In genomic region chr10:97538839-97539238, GRCh38 we compare ENCODE assay signal across 14 cellular contexts. TPM values are rescaled to one million over a fixed set of nuclear protein-coding genes. Genes with fewer than 3 reads are reported as not detected.
A peak's percentile ranks its signal among the peaks of the same experiment; 100 is the strongest.
DNase-seq lines count a peak whose midpoint lies in the region; ATAC-seq and TF ChIP-seq lines count a peak whose summit lies in the region.
"Had no signal": no experiment of that assay in that cellular context is flagged by ENCODE, and none has a peak within 500 bp of the region (broad histone marks: within the 10 kb centered on the region; RNA-seq: fewer than 3 reads in every experiment).

No MANE protein-coding gene starts in this region.

- 59 to 75% methylated on average over 4 of the region's 4 CpGs for WGBS in esophagus, 2 donors

- no peak for ATAC-seq in left cardiac atrium
- ATAC-seq in GM21447 (IDR thresholded peaks at IDR 0.05; ENCODE audit: unreplicated experiment) = no peak
- ATAC-seq in lower lobe of right lung = no peak
- ATAC-seq: stimulated activated naive CD8-positive, alpha-beta T cell treated with anti-CD3 and anti-CD28 coated beads, Interleukin-15, Interleukin-2, amounts not matched to agents 100 U/mL and 50 U/mL, for 24 hours had no signal

- peaks cover 59% of the 10 kb centered on the region for H3K4me1 ChIP-seq in left ventricle myocardium inferior
- H3K4me1 ChIP-seq in esophagus (ENCODE audit: control insufficient read depth in 2 of 2, insufficient read depth in 2 of 2, low read length in 1 of 2) = peaks cover 9 to 26% of the 10 kb centered on the region in 2 donors
- peaks cover 33% of the 10 kb centered on the region for H3K4me1 ChIP-seq in SJCRH30
- H3K4me1 ChIP-seq in lower lobe of right lung = peaks cover 40% of the 10 kb centered on the region

- H3K4me3 ChIP-seq in left ventricle myocardium inferior = no peak overlapping the region
- H3K4me3 ChIP-seq in esophagus (ENCODE audit: low read depth in 1 of 2, low read length in 2 of 2) = no peak overlapping the region
- no peak overlapping the region for H3K4me3 ChIP-seq in SJCRH30
- no peak overlapping the region for H3K4me3 ChIP-seq in lower lobe of right lung
- H3K4me3 ChIP-seq: lung had no signal

- H3K27me3 ChIP-seq in left ventricle myocardium inferior (ENCODE audit: low read depth) (no peaks in the 10 kb centered on the region), esophagus (ENCODE audit: control insufficient read depth in 1 of 2, insufficient read depth in 2 of 2, low read length in 2 of 2) (no peaks in the 10 kb centered on the region), SJCRH30 (no peaks in the 10 kb centered on the region), lower lobe of right lung (ENCODE audit: low read depth) (no peaks in the 10 kb centered on the region)

- H3K27ac ChIP-seq in left ventricle myocardium inferior (replicated peaks) (peak overlapping the region; percentile 92), esophagus (ENCODE audit: low read depth in 2 of 2, low read length in 1 of 2) (peak overlapping the region; percentile 69 to 75), SJCRH30 (no peak overlapping the region), lower lobe of right lung (no peak overlapping the region)

- TF ChIP-seq CTCF in left ventricle myocardium inferior (IDR thresholded peaks at IDR 0.05; ENCODE audit: borderline replicate concordance) (no peak), lower lobe of right lung (IDR thresholded peaks at IDR 0.05) (no peak)

- intact Hi-C loops in left ventricle myocardium inferior (cut with micrococcal nuclease) (no loop called here), left cardiac atrium (cut with DNase I) (no loop called here), posterior vena cava (cut with DNase I) (no loop called here), lower lobe of right lung (cut with DNase I) (no loop called here)

- H3K9me3 ChIP-seq in left ventricle myocardium inferior (replicated peaks) = no peaks in the 10 kb centered on the region
- no peaks in the 10 kb centered on the region for H3K9me3 ChIP-seq in esophagus (ENCODE audit: control insufficient read depth in 2 of 2, insufficient read depth in 1 of 2, low read depth in 1 of 2, low read length in 1 of 2)
- H3K9me3 ChIP-seq in SJCRH30 (replicated peaks) = no peaks in the 10 kb centered on the region
- H3K9me3 ChIP-seq in lower lobe of right lung = no peaks in the 10 kb centered on the region

- DNase-seq in left ventricle myocardium inferior (no peak), left cardiac atrium (no peak), posterior vena cava (ENCODE audit: low spot score) (peak; percentile 24), SJCRH30 (no peak), lower lobe of right lung (no peak)
- no peak for DNase-seq in activated CD4-positive, CD25-positive, alpha-beta regulatory T cell (lab: John Stamatoyannopoulos, UW)
- DNase-seq: activated CD8-positive, alpha-beta memory T cell treated with anti-CD3 and anti-CD28 coated beads for 24 hours; activated effector memory CD4-positive, alpha-beta T cell treated with Interleukin-2 at 50 U/mL for 16 hours; NCI-H1694; stimulated activated naive CD8-positive, alpha-beta T cell treated with anti-CD3 and anti-CD28 coated beads, Interleukin-15, Interleukin-2, amounts not matched to agents 100 U/mL and 50 U/mL, for 24 hours had no signal

- no peaks in the 10 kb centered on the region for H3K36me3 ChIP-seq in left ventricle myocardium inferior
- H3K36me3 ChIP-seq in esophagus (ENCODE audit: control insufficient read depth in 2 of 2, insufficient read depth in 2 of 2, low read length in 1 of 2) = no peaks in the 10 kb centered on the region
- no peaks in the 10 kb centered on the region for H3K36me3 ChIP-seq in SJCRH30
- no peaks in the 10 kb centered on the region for H3K36me3 ChIP-seq in lower lobe of right lung

RNA-seq across cellular contexts. Expression of gene ANKRD2, which starts 33.7 kb away (rescaled TPM):
- 969 TPM for total RNA-seq in left ventricle myocardium inferior
- total RNA-seq in left cardiac atrium = 10 to 100 TPM; 11.8 to 54.6 TPM
- under 1 TPM; 0.43 to 0.46 TPM for polyA plus RNA-seq in esophagus
- 1 to 10 TPM in 1 of 2 donors, under 1 TPM in 1; 0.67 to 1.1 TPM for total RNA-seq in posterior vena cava
- total RNA-seq in SJCRH30 (2014; rRNA removed; shearing (Covaris generic)) = 0.26 and 0.51 TPM in 2 replicates
- 0.35 TPM for total RNA-seq in lower lobe of right lung

RNA-seq across cellular contexts. Expression of gene UBTD1, which starts 40.1 kb away (rescaled TPM):
- total RNA-seq in left ventricle myocardium inferior (17.1 TPM), left cardiac atrium (10 to 100 TPM; 22.6 to 23.7 TPM), posterior vena cava (10 to 100 TPM; 15.6 to 16.5 TPM), lower lobe of right lung (37.7 TPM)
- 1 to 10 TPM; 5.8 to 6.7 TPM for polyA plus RNA-seq in esophagus
- total RNA-seq in SJCRH30 (2014; rRNA removed; shearing (Covaris generic)) = 13.9 and 14.3 TPM in 2 replicates

RNA-seq across cellular contexts. Expression of gene MMS19, which starts 40.6 kb away (rescaled TPM):
- total RNA-seq in left ventricle myocardium inferior (42.7 TPM), left cardiac atrium (10 to 100 TPM; 31.9 to 34.0 TPM), posterior vena cava (10 to 100 TPM; 29.5 to 32.1 TPM), lower lobe of right lung (65.5 TPM)
- polyA plus RNA-seq in esophagus = 10 to 100 TPM; 37.8 to 45.1 TPM
- total RNA-seq in SJCRH30 (2014; rRNA removed; shearing (Covaris generic)) = 77.3 and 83.7 TPM in 2 replicates

RNA-seq across cellular contexts. Expression of gene HOGA1, which starts 45.4 kb away (rescaled TPM):
- total RNA-seq in left ventricle myocardium inferior (47.1 TPM), left cardiac atrium (10 to 100 TPM in 1 of 2 donors, 1 to 10 TPM in 1; 7.7 to 13.2 TPM), posterior vena cava (1 to 10 TPM; 1.5 to 4.1 TPM), lower lobe of right lung (1.1 TPM)
- 1 to 10 TPM in 1 of 2 donors, under 1 TPM in 1; 0.78 to 1.4 TPM for polyA plus RNA-seq in esophagus
- total RNA-seq in SJCRH30 (2014; rRNA removed; shearing (Covaris generic)) = 1.7 and 3.5 TPM in 2 replicates

RNA-seq across cellular contexts. Expression of gene C10orf62, which starts 50.7 kb away (rescaled TPM):
- 1.5 TPM for total RNA-seq in left ventricle myocardium inferior
- total RNA-seq in left cardiac atrium = under 1 TPM in 1 of 2 donors, not detected in 1; 0.35 TPM
- polyA plus RNA-seq in esophagus = under 1 TPM in 1 of 2 donors, not detected in 1; 0.10 TPM
- total RNA-seq in posterior vena cava = under 1 TPM; 0.19 to 0.46 TPM
- 0.75 and 0.84 TPM in 2 replicates for total RNA-seq in SJCRH30 (2014; rRNA removed; shearing (Covaris generic))
- total RNA-seq in lower lobe of right lung = not detected
- total RNA-seq: dermis microvascular lymphatic vessel endothelial cell had no signal
- polyA plus RNA-seq: lung had no signal

Comparison
In these comparisons a context has a peak if more than half of its experiments do, and no peak if none do; other contexts are left out.
1. RNA of gene ANKRD2, which starts 33.7 kb away (total RNA-seq): 969 TPM in left ventricle myocardium inferior (single experiment); 11.8 to 54.6 TPM in left cardiac atrium, 0.67 to 1.1 TPM in posterior vena cava, 0.35 TPM in lower lobe of right lung (single experiment) and 0.26 to 0.51 TPM in SJCRH30; every median in the first group is over 10 times any median in the second.
2. H3K27ac ChIP-seq: peak in left ventricle myocardium inferior (single experiment) and esophagus (2 of 2); none in SJCRH30 (single experiment) and lower lobe of right lung (single experiment).